8 cellular contexts compared by ENCODE assay signal in genomic region chrX:71103110-71103983, GRCh38. TPM values are rescaled to one million over a fixed set of nuclear protein-coding genes. Genes with fewer than 3 reads are reported as not detected.
DNase-seq lines count a peak whose midpoint lies in the region; ATAC-seq and TF ChIP-seq lines count a peak whose summit lies in the region.

No MANE protein-coding gene starts in this region.

- no peak overlapping the region for H3K9ac ChIP-seq in neuronal stem cell (ENCODE audit: low read depth, low read length, poor library complexity)

- H3K4me2 ChIP-seq in neuronal stem cell (ENCODE audit: insufficient read depth, low read length, poor library complexity, severe bottlenecking): no peak overlapping the region

- H3K18ac ChIP-seq in neuronal stem cell (ENCODE audit: low read length): no peak overlapping the region

- peak overlapping the region in 38 of 59 donors; percentile 2 to 75 (median 47) for H3K27ac ChIP-seq in dorsolateral prefrontal cortex
- peak overlapping the region; percentile 72 for H3K27ac ChIP-seq in neuronal stem cell (replicated peaks; ENCODE audit: low read length)

- peak; percentile 65 for ATAC-seq in HG02759 (IDR thresholded peaks at IDR 0.05; ENCODE audit: unreplicated experiment)

- peak overlapping the region; percentile 43 for H4K8ac ChIP-seq in neuronal stem cell (ENCODE audit: low read depth, low read length)

- no peak overlapping the region for H3K14ac ChIP-seq in neuronal stem cell (ENCODE audit: low read length)

- H3K4me1 ChIP-seq in neuronal stem cell (ENCODE audit: control insufficient read depth in 2 of 2, insufficient read depth in 1 of 2, low read depth in 1 of 2, low read length in 2 of 2): peaks cover 16 to 19% of the 10 kb centered on the region in 2 donors

- H3K79me1 ChIP-seq in neuronal stem cell (ENCODE audit: low read depth, low read length): no peaks in the 10 kb centered on the region

- no peak overlapping the region for H2BK12ac ChIP-seq in neuronal stem cell (ENCODE audit: low read length)

- H2BK120ac ChIP-seq in neuronal stem cell (ENCODE audit: low read depth, low read length): no peak overlapping the region

- no peak overlapping the region for H3K4ac ChIP-seq in neuronal stem cell (ENCODE audit: low read length)

- H4K91ac ChIP-seq in neuronal stem cell (ENCODE audit: low read depth, low read length, poor library complexity): no peak overlapping the region

- H2AK5ac ChIP-seq in neuronal stem cell (ENCODE audit: low read depth, low read length): no peak overlapping the region

- peak overlapping the region in 6 of 59 donors; percentile 2 to 26 (median 10) for H3K4me3 ChIP-seq in dorsolateral prefrontal cortex
- H3K4me3 ChIP-seq in neuronal stem cell (ENCODE audit: low read length in 2 of 2): no peak overlapping the region

- no peak overlapping the region for H2BK5ac ChIP-seq in neuronal stem cell (ENCODE audit: low read length)

- intact Hi-C loops in dorsolateral prefrontal cortex (cut with DNase I): no loop called here

- DNase-seq in CMK (ENCODE audit: low read depth): peak; percentile 49
- DNase-seq in T-helper 9 cell: peak; percentile 59
- no peak for DNase-seq in dorsolateral prefrontal cortex
- DNase-seq in neuronal stem cell (ENCODE audit: low spot score): no peak
- DNase-seq in NCI-H1048 (lab: John Stamatoyannopoulos, UW): no peak
- no peak for DNase-seq in inferior parietal cortex (ENCODE audit: extremely low spot score)
- DNase-seq in NCI-H1105 (lab: John Stamatoyannopoulos, UW): no peak

- H3K27me3 ChIP-seq in dorsolateral prefrontal cortex (peaks cover 0 to 86% (median 23%) of the 10 kb centered on the region in 45 donors), neuronal stem cell (ENCODE audit: control insufficient read depth in 3 of 3, insufficient read depth in 3 of 3, low read depth in 1 of 3, low read length in 3 of 3) (peaks cover 0 to 14% (median 0%) of the 10 kb centered on the region in 3 experiments)

- no peaks in the 10 kb centered on the region for H3K9me3 ChIP-seq in neuronal stem cell (replicated peaks in 1 of 2; ENCODE audit: control insufficient read depth in 2 of 2, insufficient read depth in 1 of 2, low read depth in 1 of 2, low read length in 2 of 2)

- no CpG with 5 or more reads among the region's 10 CpGs for WGBS in neuronal stem cell (ENCODE audit: extremely low coverage in 2 of 2, insufficient read length in 2 of 2, insufficient replicate concordance in 1 of 2), 2 donors

- H3K23ac ChIP-seq in neuronal stem cell (ENCODE audit: low read depth, low read length, poor library complexity): no peak overlapping the region

- no peak for TF ChIP-seq CTCF in dorsolateral prefrontal cortex (IDR thresholded peaks at IDR 0.05 in 54 of 56, conservative IDR thresholded peaks at IDR 0.05 in 2 of 56; ENCODE audit: low read depth in 1 of 56, partially characterized antibody in 56 of 56)

- no peak overlapping the region for H2BK15ac ChIP-seq in neuronal stem cell (ENCODE audit: low read length)

- no peaks in the 10 kb centered on the region for H3K36me3 ChIP-seq in neuronal stem cell (replicated peaks in 1 of 2; ENCODE audit: control insufficient read depth in 2 of 2, insufficient read depth in 2 of 2, low read length in 2 of 2)

- peak overlapping the region; percentile 78 for H2AFZ ChIP-seq in neuronal stem cell (ENCODE audit: low read length)

RNA-seq across cellular contexts. Expression of gene CXorf65, which starts 3.2 kb away (rescaled TPM):
- not detected for total RNA-seq in dorsolateral prefrontal cortex
- polyA plus RNA-seq in neuronal stem cell (2013, experiment 1 of 2): not detected
- 0.15 TPM for polyA plus RNA-seq in neuronal stem cell (2013, experiment 2 of 2)

RNA-seq across cellular contexts. Expression of gene FOXO4, which starts 7.7 kb away (rescaled TPM):
- 100 to 1,000 TPM in 15 of 120 experiments, 10 to 100 TPM in 105; 35.9 to 223 (median 67.8) TPM for total RNA-seq in dorsolateral prefrontal cortex
- polyA plus RNA-seq in neuronal stem cell (2013, experiment 1 of 2): 8.5 TPM
- polyA plus RNA-seq in neuronal stem cell (2013, experiment 2 of 2): 7.9 TPM

RNA-seq across cellular contexts. Expression of gene IL2RG, which starts 8.0 kb away (rescaled TPM):
- total RNA-seq in dorsolateral prefrontal cortex: 1 to 10 TPM in 78 of 120 experiments, under 1 TPM in 29, not detected in 13; 0.40 to 4.4 (median 1.5) TPM
- 0.10 TPM for polyA plus RNA-seq in neuronal stem cell (2013, experiment 1 of 2)
- not detected for polyA plus RNA-seq in neuronal stem cell (2013, experiment 2 of 2)

RNA-seq across cellular contexts. Expression of gene MED12, which starts 15.0 kb away (rescaled TPM):
- 10 to 100 TPM; 29.6 to 65.9 (median 47.2) TPM for total RNA-seq in dorsolateral prefrontal cortex
- polyA plus RNA-seq in neuronal stem cell (2013, experiment 1 of 2): 16.3 TPM
- 16.2 TPM for polyA plus RNA-seq in neuronal stem cell (2013, experiment 2 of 2)

RNA-seq across cellular contexts. Expression of gene SNX12, which starts 35.2 kb away (rescaled TPM):
- 10 to 100 TPM; 54.7 to 97.1 (median 74.9) TPM for total RNA-seq in dorsolateral prefrontal cortex
- polyA plus RNA-seq in neuronal stem cell (2013, experiment 1 of 2): 124 TPM
- 123 TPM for polyA plus RNA-seq in neuronal stem cell (2013, experiment 2 of 2)

Comparison
In these comparisons a context has a peak if more than half of its experiments do, and no peak if none do; other contexts are left out.
1. DNase-seq: peak in CMK (single experiment) and T-helper 9 cell (single experiment); none in dorsolateral prefrontal cortex (0 of 10), neuronal stem cell (single experiment), NCI-H1048 (single experiment), inferior parietal cortex (single experiment) and NCI-H1105 (single experiment).